ENCODE assay signal across 18 cellular contexts in the genomic region with DNA sequence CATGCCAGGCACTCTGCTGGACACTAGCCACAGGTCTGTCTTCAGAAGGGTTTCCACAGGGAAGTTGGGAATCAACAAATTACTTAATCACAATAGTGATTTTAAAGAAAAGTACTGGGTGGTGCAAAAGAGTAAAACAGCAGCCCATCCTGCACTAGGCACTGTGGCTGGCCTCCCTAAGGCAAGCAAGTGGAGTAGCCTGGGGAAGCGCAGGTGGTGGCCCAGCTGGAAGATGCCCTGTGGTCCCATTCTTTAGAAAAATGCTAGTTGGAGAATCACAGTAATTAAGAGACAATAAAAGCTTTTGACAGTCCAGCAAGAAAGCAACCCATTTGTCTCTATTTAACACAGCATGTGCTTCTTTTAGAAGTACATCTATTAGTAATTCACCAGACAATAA.
DNase-seq lines count a peak whose midpoint lies in the region; ATAC-seq and TF ChIP-seq lines count a peak whose summit lies in the region.
"Had no signal": no experiment of that assay in that cellular context is flagged by ENCODE, and none has a peak within 500 bp of the region (broad histone marks: within the 10 kb centered on the region; RNA-seq: fewer than 3 reads in every experiment).

No MANE protein-coding gene starts in this region.

- WGBS in mesenchymal stem cell = no CpG with 5 or more reads among the region's 1 CpG
- WGBS in stomach, 5 donors = 2 to 96% (median 89%) methylated on average over 1 of the region's 1 CpG

- H3K9me3 ChIP-seq in mesenchymal stem cell (ENCODE audit: control insufficient read depth, low read length) (no peaks in the 10 kb centered on the region), stomach (no peaks in the 10 kb centered on the region)
- H3K9me3 ChIP-seq: Caco-2 had no signal

- H3K4me3 Mint-ChIP-seq in nephron progenitor cell = no peak overlapping the region

- no peaks in the 10 kb centered on the region for H3K9me3 Mint-ChIP-seq in nephron progenitor cell

- H3K4ac ChIP-seq in mesenchymal stem cell (ENCODE audit: low read depth in 1 of 2, low read length in 2 of 2) = peak overlapping the region in 1 of 2 experiments; percentile 86

- TF ChIP-seq CTCF in nephron progenitor cell (IDR thresholded peaks at IDR 0.05) = no peak
- no peak for TF ChIP-seq CTCF in stomach (IDR thresholded peaks at IDR 0.05)

- H3K4me3 ChIP-seq in mesenchymal stem cell (ENCODE audit: insufficient read depth in 1 of 2, low read depth in 1 of 2, low read length in 2 of 2) (no peak overlapping the region), stomach (no peak overlapping the region)

- no peak overlapping the region for H3K4me2 ChIP-seq in mesenchymal stem cell (ENCODE audit: low read length, poor library complexity, severe bottlenecking)
- H3K4me2 ChIP-seq: KMS-11 had no signal

- H3K79me1 ChIP-seq in mesenchymal stem cell (replicated peaks; ENCODE audit: low read length, poor library complexity, severe bottlenecking) = no peaks in the 10 kb centered on the region

- no peak overlapping the region for H3K9ac ChIP-seq in mesenchymal stem cell (ENCODE audit: low read length)
- H3K9ac ChIP-seq: KMS-11 had no signal

- peaks cover 0 to 16% of the 10 kb centered on the region in 2 experiments for H3K27me3 ChIP-seq in mesenchymal stem cell (ENCODE audit: control insufficient read depth in 1 of 2, insufficient read depth in 1 of 2, low read length in 2 of 2)
- H3K27me3 ChIP-seq in stomach = peaks cover 0 to 5% (median 0%) of the 10 kb centered on the region in 3 donors

- H4K8ac ChIP-seq in mesenchymal stem cell (ENCODE audit: low read length) = no peak overlapping the region

- ATAC-seq in HG03139 (IDR thresholded peaks at IDR 0.05; ENCODE audit: unreplicated experiment) = no peak
- ATAC-seq: HepG2, Right ventricle myocardium inferior had no signal

- H3K27ac ChIP-seq in mesenchymal stem cell (ENCODE audit: low read length, poor library complexity, severe bottlenecking) = no peak overlapping the region
- no peak overlapping the region for H3K27ac ChIP-seq in stomach
- no peak overlapping the region for H3K27ac ChIP-seq in substantia nigra (ENCODE audit: low read depth, low read length, poor library complexity, severe bottlenecking)
- H3K27ac ChIP-seq: KMS-11 had no signal

- H3K14ac ChIP-seq in mesenchymal stem cell (ENCODE audit: low read length in 2 of 2) = no peak overlapping the region

- H3K4me1 Mint-ChIP-seq in nephron progenitor cell = peaks cover 27% of the 10 kb centered on the region

- H3K18ac ChIP-seq in mesenchymal stem cell (ENCODE audit: low read depth in 1 of 2, low read length in 2 of 2) = peak overlapping the region; percentile 11 to 28

- H2AFZ ChIP-seq in mesenchymal stem cell (ENCODE audit: low read depth, low read length) = no peak overlapping the region

- no peak overlapping the region for H2BK120ac ChIP-seq in mesenchymal stem cell (ENCODE audit: low read depth, low read length)

- H2BK5ac ChIP-seq in mesenchymal stem cell (ENCODE audit: low read depth, low read length, poor library complexity, severe bottlenecking) = no peak overlapping the region

- no peak overlapping the region for H2AK5ac ChIP-seq in mesenchymal stem cell (ENCODE audit: low read length, severe bottlenecking)

- no peak for TF ChIP-seq EP300 in stomach (IDR thresholded peaks at IDR 0.05)

- H2BK12ac ChIP-seq in mesenchymal stem cell (ENCODE audit: low read length in 2 of 2) = peak overlapping the region in 1 of 2 experiments; percentile 65

- no peaks in the 10 kb centered on the region for H3K27me3 Mint-ChIP-seq in nephron progenitor cell (ENCODE audit: low read depth, poor library complexity)

- intact Hi-C loops in stomach (cut with DNase I; ENCODE audit: low total_unique reads) = no loop called here

- no peak overlapping the region for H3K27ac Mint-ChIP-seq in nephron progenitor cell

- H2BK15ac ChIP-seq in mesenchymal stem cell (ENCODE audit: low read depth, poor library complexity, severe bottlenecking) = no peak overlapping the region

- H3K23ac ChIP-seq in mesenchymal stem cell (ENCODE audit: low read length in 2 of 2) = no peak overlapping the region

- H4K91ac ChIP-seq in mesenchymal stem cell (ENCODE audit: low read length) = no peak overlapping the region

- no peaks in the 10 kb centered on the region for H3K36me3 ChIP-seq in mesenchymal stem cell (ENCODE audit: control insufficient read depth in 1 of 2, insufficient read depth in 2 of 2, low read depth in 1 of 2, low read length in 2 of 2)
- H3K36me3 ChIP-seq in stomach = no peaks in the 10 kb centered on the region

- H3K4me1 ChIP-seq in mesenchymal stem cell (ENCODE audit: control insufficient read depth, insufficient read depth, low read depth, low read length) = peaks cover 1% of the 10 kb centered on the region
- no peaks in the 10 kb centered on the region for H3K4me1 ChIP-seq in stomach
- H3K4me1 ChIP-seq: Caco-2 had no signal

- DNase-seq in ELF-1 (ENCODE audit: low read depth, low spot score) = peak; percentile 41
- DNase-seq in NCI-H2081 (lab: John Stamatoyannopoulos, UW) = peak; percentile 65 to 90
- peak; percentile 90 for DNase-seq in NCI-H69 (lab: John Stamatoyannopoulos, UW)
- no peak for DNase-seq in mesenchymal stem cell
- no peak for DNase-seq in nephron progenitor cell
- DNase-seq in stomach = no peak
- DNase-seq in substantia nigra (lab: John Stamatoyannopoulos, UW) = no peak
- DNase-seq: 8988T, Caco-2, DMS153, MV-4-11, NCI-H2029 treated with DMSO at 0.1 percent for 48 hours, NCI-H226, NCI-H526 had no signal

- TF ChIP-seq POLR2A in stomach (IDR thresholded peaks at IDR 0.05) = no peak

- H3K36me3 Mint-ChIP-seq in nephron progenitor cell (ENCODE audit: low read depth) = no peaks in the 10 kb centered on the region

Comparison
In these comparisons a context has a peak if more than half of its experiments do, and no peak if none do; other contexts are left out.
1. DNase-seq: peak in ELF-1 (single experiment), NCI-H2081 (2 of 2) and NCI-H69 (single experiment); none in mesenchymal stem cell (single experiment), nephron progenitor cell (single experiment), stomach (single experiment) and substantia nigra (0 of 49).